ENCODE assay signal across 10 cellular contexts in genomic region chr3:48738926-48739616, GRCh38. TPM values are rescaled to one million over a fixed set of nuclear protein-coding genes. Genes with fewer than 3 reads are reported as not detected.
DNase-seq lines count a peak whose midpoint lies in the region; ATAC-seq and TF ChIP-seq lines count a peak whose summit lies in the region.
"Had no signal": no experiment of that assay in that cellular context is flagged by ENCODE, and none has a peak within 500 bp of the region (broad histone marks: within the 10 kb centered on the region; RNA-seq: fewer than 3 reads in every experiment).

No MANE protein-coding gene starts in this region.

- H2AFZ ChIP-seq in ACC112 (ENCODE audit: low read length, unreplicated experiment): peak overlapping the region; percentile 7

- intact Hi-C loops in ascending aorta (cut with DNase I) (no loop called here), right cardiac atrium (cut with DNase I) (no loop called here), sciatic nerve (cut with DNase I) (no loop called here)

- peak in 1 of 2 donors; percentile 63 for DNase-seq in ascending aorta (ENCODE audit: low spot score in 2 of 2)
- peak; percentile 58 to 89 (median 79) for DNase-seq in right cardiac atrium
- DNase-seq in sciatic nerve (ENCODE audit: low spot score): no peak
- no peak for DNase-seq in RPMI8226
- DNase-seq in NCI-H748 (lab: John Stamatoyannopoulos, UW; ENCODE audit: unreplicated experiment): no peak
- DNase-seq: NCI-H1417 treated with DMSO at 0.1 percent for 48 hours, NCI-H748 treated with DMSO at 0.1 percent for 48 hours had no signal

- H3K79me2 ChIP-seq in ACC112 (ENCODE audit: control insufficient read depth, insufficient read depth, low read length, unreplicated experiment): no peaks in the 10 kb centered on the region

- H3K4me1 ChIP-seq in ACC112 (ENCODE audit: control insufficient read depth, insufficient read depth, low read length, unreplicated experiment) (peaks cover 13% of the 10 kb centered on the region), ascending aorta (peaks cover 7 to 10% of the 10 kb centered on the region in 2 donors), right cardiac atrium (ENCODE audit: control insufficient read depth, insufficient read depth, low read length) (peaks cover 17% of the 10 kb centered on the region)

- H3K4me3 ChIP-seq in ACC112 (ENCODE audit: low read depth, low read length) (no peak overlapping the region), ascending aorta (no peak overlapping the region), right cardiac atrium (ENCODE audit: low read length) (peak overlapping the region; percentile 13)

- H3K36me3 ChIP-seq in ACC112 (ENCODE audit: insufficient read depth, low read length) (no peaks in the 10 kb centered on the region), ascending aorta (no peaks in the 10 kb centered on the region)

- 57% methylated on average over 9 of the region's 9 CpGs for WGBS in right cardiac atrium

- H3K9me3 ChIP-seq in ascending aorta (no peaks in the 10 kb centered on the region), right cardiac atrium (ENCODE audit: control insufficient read depth, low read length) (no peaks in the 10 kb centered on the region)

- H3K27me3 ChIP-seq in ACC112 (ENCODE audit: insufficient read depth, low read length) (no peaks in the 10 kb centered on the region), ascending aorta (no peaks in the 10 kb centered on the region), right cardiac atrium (ENCODE audit: control insufficient read depth, insufficient read depth) (no peaks in the 10 kb centered on the region)

- peak; percentile 59 to 82 for ATAC-seq in right cardiac atrium
- ATAC-seq in sciatic nerve: peak; percentile 23
- ATAC-seq in HG03045 (IDR thresholded peaks at IDR 0.05; ENCODE audit: unreplicated experiment): no peak
- ATAC-seq in GM19351 (IDR thresholded peaks at IDR 0.05; ENCODE audit: unreplicated experiment): no peak

- TF ChIP-seq CTCF in ascending aorta (IDR thresholded peaks at IDR 0.05): no peak

- H3K27ac ChIP-seq in ACC112 (ENCODE audit: low read depth, low read length) (no peak overlapping the region), ascending aorta (peak overlapping the region; percentile 73 to 77), right cardiac atrium (ENCODE audit: low read length) (peak overlapping the region; percentile 95)

RNA-seq across cellular contexts. Expression of gene IP6K2, which starts 22.1 kb away (rescaled TPM):
- total RNA-seq in ascending aorta: 101 TPM
- total RNA-seq in right cardiac atrium: 10 to 100 TPM; 21.2 to 43.2 (median 33.8) TPM
- polyA plus RNA-seq in right cardiac atrium: 57.8 TPM
- 104 TPM for total RNA-seq in sciatic nerve

RNA-seq across cellular contexts. Expression of gene NCKIPSD, which starts 53.4 kb away (rescaled TPM):
- 102 TPM for total RNA-seq in ascending aorta
- total RNA-seq in right cardiac atrium: 10 to 100 TPM; 31.1 to 49.8 (median 42.1) TPM
- polyA plus RNA-seq in right cardiac atrium: 32.5 TPM
- total RNA-seq in sciatic nerve: 29.3 TPM

Comparison
In these comparisons a context has a peak if more than half of its experiments do, and no peak if none do; other contexts are left out.
1. DNase-seq: peak in right cardiac atrium (3 of 3); none in sciatic nerve (single experiment), RPMI8226 (single experiment) and NCI-H748 (single experiment).
2. ATAC-seq: peak in right cardiac atrium (2 of 2) and sciatic nerve (single experiment); none in HG03045 (single experiment) and GM19351 (single experiment).